In genomic region chr15:51861557-51862350, GRCh38 we compare ENCODE assay signal across 11 cellular contexts. TPM values are rescaled to one million over a fixed set of nuclear protein-coding genes. Genes with fewer than 3 reads are reported as not detected.
DNase-seq lines count a peak whose midpoint lies in the region; ATAC-seq, FAIRE-seq and TF ChIP-seq lines count a peak whose summit lies in the region.
"Had no signal": no experiment of that assay in that cellular context is flagged by ENCODE, and none has a peak within 500 bp of the region (broad histone marks: within the 10 kb centered on the region; RNA-seq: fewer than 3 reads in every experiment).

No MANE protein-coding gene starts in this region.

- H3K27ac Mint-ChIP-seq in activated naive CD4-positive, alpha-beta T cell treated with anti-CD3 and anti-CD28 coated beads, Interleukin-2, amount 50 U/mL, for 72 hours: peak overlapping the region; percentile 88 to 92

- H3K4me2 ChIP-seq in HCT116 (ENCODE audit: low read length): peak overlapping the region; percentile 36

- no peaks in the 10 kb centered on the region for H3K27me3 ChIP-seq in HCT116 (ENCODE audit: insufficient read depth, low read length)

- H3K9me2 ChIP-seq in HCT116 (ENCODE audit: insufficient read depth): no peaks in the 10 kb centered on the region

- TF ChIP-seq CTCF in HCT116 (IDR thresholded peaks at IDR 0.05 in 2 of 3, conservative IDR thresholded peaks at IDR 0.05 in 1 of 3; ENCODE audit: borderline replicate concordance in 1 of 3, insufficient read depth in 1 of 3, low read depth in 2 of 3, low read length in 2 of 3) (no peak), kidney (IDR thresholded peaks at IDR 0.05; ENCODE audit: borderline replicate concordance, extremely low read depth, insufficient read depth) (no peak)

- POLR2A ChIA-PET in HCT116 (lab: Charles Lee): no interaction called here

- H3K9me3 ChIP-seq in HCT116 (ENCODE audit: control insufficient read depth in 1 of 2, insufficient read depth in 1 of 2, low read depth in 1 of 2, low read length in 2 of 2): no peaks in the 10 kb centered on the region
- no peaks in the 10 kb centered on the region for H3K9me3 ChIP-seq in kidney (ENCODE audit: control insufficient read depth in 1 of 2, low read length in 2 of 2)

- peaks cover 0 to 3% of the 10 kb centered on the region in 2 donors for H3K9me3 Mint-ChIP-seq in activated naive CD4-positive, alpha-beta T cell treated with anti-CD3 and anti-CD28 coated beads, Interleukin-2, amount 50 U/mL, for 72 hours

- no peaks in the 10 kb centered on the region for H4K20me1 ChIP-seq in HCT116 (ENCODE audit: insufficient read depth)

- no peak for TF ChIP-seq POLR2A in HCT116 (IDR thresholded peaks at IDR 0.05; ENCODE audit: borderline replicate concordance, extremely low read depth, insufficient read depth, insufficient read length)

- RAD21 ChIA-PET in HCT116 (lab: Charles Lee; ENCODE audit: low non-redundant PET in 1 of 2, low total read pairs in 2 of 2, uncharacterized antibody in 2 of 2, unreplicated experiment in 2 of 2): no interaction called here

- intact Hi-C loops in HCT116 (cut with micrococcal nuclease): no loop called here
- intact Hi-C loops in kidney (cut with DNase I): no loop called here

- H3K36me3 ChIP-seq in HCT116 (ENCODE audit: control insufficient read depth in 1 of 2, insufficient read depth in 2 of 2, low read length in 2 of 2) (peaks cover 0 to 12% of the 10 kb centered on the region in 2 experiments; a peak in 1 of 4 replicates), kidney (ENCODE audit: control insufficient read depth in 1 of 2, insufficient read depth in 2 of 2, low read length in 2 of 2) (peaks cover 4% of the 10 kb centered on the region in 2 donors)

- H2AFZ ChIP-seq in HCT116 (ENCODE audit: low read depth, low read length, poor library complexity, severe bottlenecking): no peak overlapping the region

- TF ChIP-seq RAD21 in HCT116 (IDR thresholded peaks at IDR 0.05; ENCODE audit: low read depth): no peak

- CTCF ChIA-PET in HCT116 (lab: Charles Lee): interaction anchor here (1.4 kb wide), 1 partner anchor 212 kb away, joined by 4 read pairs; no protein-coding TSS in a partner anchor

- peaks cover 58 to 67% of the 10 kb centered on the region in 2 experiments for H3K4me1 ChIP-seq in HCT116 (ENCODE audit: control insufficient read depth in 1 of 2, insufficient read depth in 2 of 2, low read length in 2 of 2)
- H3K4me1 ChIP-seq in kidney (ENCODE audit: control insufficient read depth in 1 of 2, insufficient read depth in 1 of 2, low read depth in 1 of 2, low read length in 2 of 2): peaks cover 0 to 4% of the 10 kb centered on the region in 2 donors

- H3K27ac ChIP-seq in HCT116 (ENCODE audit: low read depth, low read length): peak overlapping the region; percentile 26; the same call in 1 of the 2 replicates
- no peak overlapping the region for H3K27ac ChIP-seq in kidney (ENCODE audit: low read depth in 2 of 2, low read length in 2 of 2)

- peaks cover 85% of the 10 kb centered on the region for H3K79me2 ChIP-seq in HCT116 (ENCODE audit: insufficient read depth, low read length)

- H3K36me3 Mint-ChIP-seq in activated naive CD4-positive, alpha-beta T cell treated with anti-CD3 and anti-CD28 coated beads, Interleukin-2, amount 50 U/mL, for 72 hours: peaks cover 20 to 40% of the 10 kb centered on the region in 2 donors

- ATAC-seq in HCT116 (no peak), HG03439 (IDR thresholded peaks at IDR 0.05; ENCODE audit: unreplicated experiment) (no peak)
- peak; percentile 57 to 78 for ATAC-seq in activated naive CD4-positive, alpha-beta T cell treated with anti-CD3 and anti-CD28 coated beads, Interleukin-2, amount 50 U/mL, for 72 hours

- no peak overlapping the region for H3K4me3 ChIP-seq in HCT116 (replicated peaks in 1 of 2; ENCODE audit: low read depth in 1 of 2, low read length in 2 of 2)
- no peak overlapping the region for H3K4me3 ChIP-seq in kidney (ENCODE audit: low read length in 2 of 2)
- H3K4me3 ChIP-seq: lung had no signal

- no TSS peak for BruUV-seq in HCT116 (replicated peaks; lab: Mats Ljungman, UMichigan)

- DNase-seq in HCT116 (ENCODE audit: low read depth, low spot score) (no peak), AG08396 (ENCODE audit: low spot score) (no peak), kidney (no peak), NCI-H1930 (lab: John Stamatoyannopoulos, UW) (no peak)
- peak; percentile 43 for DNase-seq in activated CD4-positive, alpha-beta T cell treated with anti-CD3 and anti-CD28 coated beads for 1 hour
- peak in 1 of 2 donors; percentile 23 for DNase-seq in activated naive CD4-positive, alpha-beta T cell treated with anti-CD3 and anti-CD28 coated beads, Interleukin-2, amount 50 U/mL, for 72 hours (ENCODE audit: low spot score in 2 of 2)
- DNase-seq in stimulated activated CD4-positive, alpha-beta T cell treated with anti-CD3 and anti-CD28 coated beads, Interleukin-2, amount 100 ng/mL, for 48 hours: peak; percentile 13 to 24
- DNase-seq: COR-L47, NCI-H187 had no signal

- no peak for FAIRE-seq in kidney (lab: Jason Lieb, UNC)

- H3K9ac ChIP-seq in HCT116 (ENCODE audit: low read length): no peak overlapping the region
- H3K9ac ChIP-seq in kidney (ENCODE audit: low read length in 2 of 2): no peak overlapping the region

TF ChIP-seq in HCT116, 20 proteins besides CTCF, POLR2A, EP300 and RAD21:
- TF ChIP-seq YY1 (IDR thresholded peaks at IDR 0.05; ENCODE audit: extremely low read depth, insufficient replicate concordance, low read depth, low read length): no peak
- no peak for TF ChIP-seq POLR2AphosphoS5 (IDR thresholded peaks at IDR 0.05; ENCODE audit: low read depth, low read length)
- TF ChIP-seq ATF3 (IDR thresholded peaks at IDR 0.05): no peak
- no peak for TF ChIP-seq EZH2phosphoT487 (IDR thresholded peaks at IDR 0.05; ENCODE audit: borderline replicate concordance)
- no peak for TF ChIP-seq EGR1 (IDR thresholded peaks at IDR 0.05; ENCODE audit: low read depth)
- no peak for TF ChIP-seq ELF1 (IDR thresholded peaks at IDR 0.05; ENCODE audit: borderline replicate concordance, low read depth)
- no peak for TF ChIP-seq CBX3 (IDR thresholded peaks at IDR 0.05; ENCODE audit: low read depth)
- TF ChIP-seq REST (IDR thresholded peaks at IDR 0.05; ENCODE audit: low read depth): no peak
- no peak for TF ChIP-seq TCF7L2 (IDR thresholded peaks at IDR 0.05; ENCODE audit: borderline replicate concordance, extremely low read depth, insufficient read depth, insufficient read length)
- no peak for TF ChIP-seq EZH2 (IDR thresholded peaks at IDR 0.05)
- TF ChIP-seq ZFX (IDR thresholded peaks at IDR 0.05): no peak
- TF ChIP-seq SP1 (IDR thresholded peaks at IDR 0.05; ENCODE audit: low read depth): no peak
- no peak for TF ChIP-seq CEBPB (IDR thresholded peaks at IDR 0.05; ENCODE audit: low read depth)
- no peak for TF ChIP-seq ZNF274 (IDR thresholded peaks at IDR 0.05; ENCODE audit: low read depth, low read length)
TF ChIP-seq in HCT116: peak in this region for 0.

RNA-seq across cellular contexts. Expression of gene TMOD3, which starts 32.3 kb away (rescaled TPM):
- total RNA-seq in HCT116 (2021; ENCODE audit: unreplicated experiment) (78.8 TPM), kidney (49.0 TPM)
- 14.4 and 16.8 TPM in 2 replicates for polyA plus RNA-seq in HCT116 (2012)
- 10 to 100 TPM; 53.9 to 56.3 TPM for total RNA-seq in activated naive CD4-positive, alpha-beta T cell treated with anti-CD3 and anti-CD28 coated beads, Interleukin-2, amount 50 U/mL, for 72 hours
- 8.9 TPM for polyA plus RNA-seq in kidney (ENCODE audit: insufficient read depth, low read depth, low replicate concordance)

Comparison
In these comparisons a context has a peak if more than half of its experiments do, and no peak if none do; other contexts are left out.
1. ATAC-seq: peak in activated naive CD4-positive, alpha-beta T cell treated with anti-CD3 and anti-CD28 coated beads, Interleukin-2, amount 50 U/mL, for 72 hours (2 of 2); none in HCT116 (single experiment) and HG03439 (single experiment).
2. DNase-seq: peak in activated CD4-positive, alpha-beta T cell treated with anti-CD3 and anti-CD28 coated beads for 1 hour (single experiment) and stimulated activated CD4-positive, alpha-beta T cell treated with anti-CD3 and anti-CD28 coated beads, Interleukin-2, amount 100 ng/mL, for 48 hours (2 of 2); none in HCT116 (single experiment), AG08396 (single experiment), kidney (single experiment) and NCI-H1930 (0 of 2).